In the genomic region with DNA sequence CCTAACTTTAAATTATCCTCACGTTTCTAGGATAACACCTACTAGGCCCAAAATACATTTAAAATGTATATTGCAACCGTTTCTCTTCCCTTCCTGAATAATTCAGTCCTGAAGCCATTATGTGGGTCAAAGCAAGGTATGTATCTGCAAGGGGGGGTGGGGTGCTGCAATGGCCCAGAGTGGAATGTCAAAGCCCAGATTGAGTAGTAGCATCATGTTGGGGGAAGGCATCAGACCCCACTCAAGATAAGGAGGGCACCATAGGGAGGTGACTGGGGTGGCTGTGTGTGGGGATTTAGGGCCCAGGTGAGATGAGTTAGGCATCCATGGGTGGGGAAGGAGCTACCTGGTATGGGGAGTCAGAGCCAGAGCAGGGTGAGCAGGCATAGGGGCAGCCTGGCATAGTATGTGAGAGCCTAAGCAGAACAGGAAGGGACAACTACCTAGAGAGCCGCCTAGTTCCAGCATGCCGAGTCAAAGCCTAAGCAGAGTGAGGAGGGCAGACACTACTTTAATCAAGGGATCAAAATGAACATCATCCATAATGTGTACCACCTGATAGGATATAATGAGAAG, we compare ENCODE assay signal across 14 cellular contexts. TPM values are rescaled to one million over a fixed set of nuclear protein-coding genes. Genes with fewer than 3 reads are reported as not detected.
A peak's percentile ranks its signal among the peaks of the same experiment; 100 is the strongest.
DNase-seq lines count a peak whose midpoint lies in the region; ATAC-seq, FAIRE-seq and TF ChIP-seq lines count a peak whose summit lies in the region.
"Had no signal": no experiment of that assay in that cellular context is flagged by ENCODE, and none has a peak within 500 bp of the region (broad histone marks: within the 10 kb centered on the region; RNA-seq: fewer than 3 reads in every experiment).

No MANE protein-coding gene starts in this region.

- SMC1A ChIA-PET in GM12878 (lab: Charles Lee; ENCODE audit: uncharacterized antibody, unreplicated experiment) = interaction anchor here (0.9 kb wide), 1 partner anchor 13 kb away, joined by 5 read pairs; no protein-coding TSS in a partner anchor

- no peaks in the 10 kb centered on the region for H3K27me3 Mint-ChIP-seq in CD14-positive monocyte (ENCODE audit: low read depth in 3 of 3)
- no peaks in the 10 kb centered on the region for H3K27me3 Mint-ChIP-seq in CD4-positive, alpha-beta T cell
- no peaks in the 10 kb centered on the region for H3K27me3 Mint-ChIP-seq in naive thymus-derived CD4-positive, alpha-beta T cell

- no TSS peak for BruUV-seq in GM12878 (replicated peaks; lab: Mats Ljungman, UMichigan)

- TF ChIP-seq CTCF in CD14-positive monocyte (IDR thresholded peaks at IDR 0.05) (no peak), GM12878 (IDR thresholded peaks at IDR 0.05 in 2 of 3, conservative IDR thresholded peaks at IDR 0.05 in 1 of 3; ENCODE audit: control insufficient read depth in 2 of 3, extremely low read depth in 1 of 3, insufficient read depth in 1 of 3, low read depth in 3 of 3, low read length in 3 of 3) (no peak), tibial nerve (IDR thresholded peaks at IDR 0.05) (no peak), WERI-Rb-1 (IDR thresholded peaks at IDR 0.05; ENCODE audit: low read depth, low read length) (no peak)
- no peak for TF ChIP-seq CTCF in CD4-positive, alpha-beta T cell (IDR thresholded peaks at IDR 0.05)

- POLR2A ChIA-PET in CD4-positive, alpha-beta T cell (lab: Charles Lee) = no interaction called here
- POLR2A ChIA-PET in GM12878 (lab: Charles Lee) = interaction anchor here (0.7 kb wide), 1 partner anchor 488 kb away, joined by 6 read pairs; no protein-coding TSS in a partner anchor
- POLR2A ChIA-PET in naive thymus-derived CD4-positive, alpha-beta T cell (lab: Charles Lee) = no interaction called here

- H3K4me3 Mint-ChIP-seq in CD14-positive monocyte = peak overlapping the region in 1 of 2 donors; percentile 40
- peak overlapping the region; percentile 35 for H3K4me3 Mint-ChIP-seq in CD4-positive, alpha-beta T cell
- H3K4me3 Mint-ChIP-seq in naive thymus-derived CD4-positive, alpha-beta T cell = peak overlapping the region in 3 of 10 donors; percentile 3 to 21 (median 8)

- TF ChIP-seq RAD21 in GM12878 (IDR thresholded peaks at IDR 0.05; ENCODE audit: insufficient read depth, low read depth, low read length) = no peak

- H3K4me3 ChIP-seq in GM12878 (no peak overlapping the region), tibial nerve (no peak overlapping the region), WERI-Rb-1 (ENCODE audit: low read depth, low read length) (no peak overlapping the region)
- H3K4me3 ChIP-seq in naive thymus-derived CD4-positive, alpha-beta T cell (ENCODE audit: low read length) = no peak overlapping the region
- H3K4me3 ChIP-seq: BLaER1 treated with 17β-estradiol and CSF1 and Interleukin-3, amounts not matched to agents 10 nM and 100 nM; GM23248 had no signal

- peak overlapping the region in 5 of 7 donors; percentile 4 to 68 (median 38) for H3K27ac Mint-ChIP-seq in CD14-positive monocyte
- H3K27ac Mint-ChIP-seq in CD4-positive, alpha-beta T cell = peak overlapping the region; percentile 34
- H3K27ac Mint-ChIP-seq in naive thymus-derived CD4-positive, alpha-beta T cell = peak overlapping the region in 2 of 9 donors; percentile 38

- H3K4me1 Mint-ChIP-seq in CD14-positive monocyte = peaks cover 19% of the 10 kb centered on the region
- H3K4me1 Mint-ChIP-seq in CD4-positive, alpha-beta T cell (ENCODE audit: low read depth) = peaks cover 80% of the 10 kb centered on the region
- peaks cover 44 to 94% (median 86%) of the 10 kb centered on the region in 7 donors for H3K4me1 Mint-ChIP-seq in naive thymus-derived CD4-positive, alpha-beta T cell

- no peak overlapping the region for H3K4me2 ChIP-seq in GM12878 (ENCODE audit: control insufficient read depth, insufficient read depth)
- H3K4me2 ChIP-seq: BLaER1 treated with 17β-estradiol and CSF1 and Interleukin-3, amounts not matched to agents 10 nM and 100 nM had no signal

- peaks cover 14 to 19% of the 10 kb centered on the region in 2 donors for H3K36me3 Mint-ChIP-seq in CD14-positive monocyte
- H3K36me3 Mint-ChIP-seq in CD4-positive, alpha-beta T cell (ENCODE audit: low read depth) = peaks cover 35% of the 10 kb centered on the region
- peaks cover 0 to 29% (median 10%) of the 10 kb centered on the region in 5 donors for H3K36me3 Mint-ChIP-seq in naive thymus-derived CD4-positive, alpha-beta T cell

- RAD21 ChIA-PET in GM12878 (lab: Charles Lee; ENCODE audit: unreplicated experiment) = no interaction called here

- H3K36me3 ChIP-seq in GM12878 (ENCODE audit: control insufficient read depth in 2 of 2, insufficient read depth in 2 of 2, low read length in 1 of 2) = peaks cover 10 to 12% of the 10 kb centered on the region in 2 experiments
- H3K36me3 ChIP-seq in naive thymus-derived CD4-positive, alpha-beta T cell (ENCODE audit: control insufficient read depth in 2 of 3, insufficient read depth in 3 of 3, low read length in 3 of 3) = peaks cover 0 to 4% (median 0%) of the 10 kb centered on the region in 3 experiments
- peaks cover 0 to 10% (median 0%) of the 10 kb centered on the region in 3 donors for H3K36me3 ChIP-seq in tibial nerve
- H3K36me3 ChIP-seq in WERI-Rb-1 = peaks cover 7% of the 10 kb centered on the region; the same call in 1 of the 2 replicates

- TF ChIP-seq POLR2A in GM12878 (IDR thresholded peaks at IDR 0.05; ENCODE audit: low read depth, low read length) (no peak), tibial nerve (IDR thresholded peaks at IDR 0.05) (no peak)

- no peaks in the 10 kb centered on the region for H3K9me3 ChIP-seq in CD4-positive, alpha-beta T cell (ENCODE audit: control insufficient read depth, low read length)
- H3K9me3 ChIP-seq in GM12878 (replicated peaks; ENCODE audit: control insufficient read depth, insufficient read depth, low read length) (no peaks in the 10 kb centered on the region; the same call in 2 of the 3 replicates), tibial nerve (no peaks in the 10 kb centered on the region), WERI-Rb-1 (ENCODE audit: severe bottlenecking) (no peaks in the 10 kb centered on the region)
- no peaks in the 10 kb centered on the region for H3K9me3 ChIP-seq in naive thymus-derived CD4-positive, alpha-beta T cell (ENCODE audit: control insufficient read depth in 2 of 3, low read length in 3 of 3)
- H3K9me3 ChIP-seq: BLaER1 treated with 17β-estradiol and CSF1 and Interleukin-3, amounts not matched to agents 10 nM and 100 nM had no signal

- H3K79me2 ChIP-seq in GM12878 (ENCODE audit: control insufficient read depth, insufficient read depth, low read length) = peaks cover 95% of the 10 kb centered on the region

- in situ Hi-C loops in GM12878 (cut with MboI) = no loop called here

- H4K20me1 ChIP-seq in GM12878 (ENCODE audit: control insufficient read depth, insufficient read depth) = no peaks in the 10 kb centered on the region

- H3K4me1 ChIP-seq in GM12878 (ENCODE audit: control insufficient read depth, insufficient read depth, low read length) (peaks cover 12% of the 10 kb centered on the region), tibial nerve (peaks cover 0 to 29% (median 0%) of the 10 kb centered on the region in 4 donors)
- H3K4me1 ChIP-seq in naive thymus-derived CD4-positive, alpha-beta T cell (ENCODE audit: control insufficient read depth in 2 of 2, insufficient read depth in 2 of 2, low read length in 2 of 2) = peaks cover 0 to 12% of the 10 kb centered on the region in 2 donors
- H3K4me1 ChIP-seq: BLaER1 treated with 17β-estradiol and CSF1 and Interleukin-3, amounts not matched to agents 10 nM and 100 nM had no signal

- no peak overlapping the region for H3K27ac ChIP-seq in CD4-positive, alpha-beta T cell (ENCODE audit: low read depth, low read length)
- H3K27ac ChIP-seq in GM12878 (ENCODE audit: control insufficient read depth, insufficient read depth) = no peak overlapping the region
- H3K27ac ChIP-seq in naive thymus-derived CD4-positive, alpha-beta T cell (ENCODE audit: low read depth, low read length) = no peak overlapping the region
- no peak overlapping the region for H3K27ac ChIP-seq in tibial nerve
- H3K27ac ChIP-seq in WERI-Rb-1 = no peak overlapping the region
- H3K27ac ChIP-seq: BLaER1 treated with 17β-estradiol and CSF1 and Interleukin-3, amounts not matched to agents 10 nM and 100 nM; GM23248 had no signal

- no peak overlapping the region for H2AFZ ChIP-seq in GM12878 (ENCODE audit: control insufficient read depth, low read depth, low read length)
- H2AFZ ChIP-seq: GM23248 had no signal

- no peak for FAIRE-seq in GM12878 (lab: Jason Lieb, UNC)

- ATAC-seq in CD4-positive, alpha-beta T cell (ENCODE audit: poor library complexity) = no peak
- ATAC-seq in GM12878 = peak; percentile 15; the same call in 1 of the 3 replicates
- ATAC-seq in naive thymus-derived CD4-positive, alpha-beta T cell = peak; percentile 32
- ATAC-seq: PC-3 had no signal

- no peak for DNase-seq in CD14-positive monocyte (ENCODE audit: low spot score)
- DNase-seq in CD4-positive, alpha-beta T cell = no peak
- DNase-seq in GM12878 (ENCODE audit: low read depth, low spot score) = no peak
- DNase-seq in naive thymus-derived CD4-positive, alpha-beta T cell = no peak
- DNase-seq in GM19240 (ENCODE audit: insufficient read length, low spot score) = no peak
- no peak for DNase-seq in tibial nerve (ENCODE audit: low spot score in 2 of 2)
- DNase-seq in WERI-Rb-1 = no peak
- DNase-seq: COR-L47, GM23248, KG1, NCI-H1105, NCI-H1694 treated with DMSO at 0.1 percent for 48 hours, PC-3 had no signal

- CTCF ChIA-PET in CD4-positive, alpha-beta T cell (lab: Charles Lee) = interaction anchor here (0.7 kb wide), 1 partner anchor 64 kb away, joined by 4 read pairs; no protein-coding TSS in a partner anchor
- CTCF ChIA-PET in GM12878 (lab: Yijun Ruan, JAX) = no interaction called here
- CTCF ChIA-PET in naive thymus-derived CD4-positive, alpha-beta T cell (lab: Charles Lee) = no interaction called here

- intact Hi-C loops in CD14-positive monocyte (cut with micrococcal nuclease) = no loop called here
- intact Hi-C loops in CD4-positive, alpha-beta T cell (cut with DNase I, micrococcal nuclease) = loop anchor here in 1 of 2 experiments (5.0 kb wide), 1 partner anchor 46 kb away; a partner anchor contains a TSS
- intact Hi-C loops in GM12878 (cut with micrococcal nuclease; ENCODE audit: unreplicated experiment) = no loop called here
- intact Hi-C loops in naive thymus-derived CD4-positive, alpha-beta T cell (cut with micrococcal nuclease) = loop anchor here in 1 of 2 donors (2.0 kb wide), 1 partner anchor 13 kb away; no protein-coding TSS in a partner anchor

- no peaks in the 10 kb centered on the region for H3K9me3 Mint-ChIP-seq in CD14-positive monocyte
- no peaks in the 10 kb centered on the region for H3K9me3 Mint-ChIP-seq in CD4-positive, alpha-beta T cell
- H3K9me3 Mint-ChIP-seq in naive thymus-derived CD4-positive, alpha-beta T cell = no peaks in the 10 kb centered on the region

- WGBS in GM12878 (ENCODE audit: insufficient coverage, insufficient replicate concordance, low lambda C conversion rate, missing lambda C conversion rate) = 79% methylated on average over 4 of the region's 4 CpGs
- WGBS in tibial nerve, 2 donors = 88 to 90% methylated on average over 4 of the region's 4 CpGs

- no peak for TF ChIP-seq EP300 in GM12878 (IDR thresholded peaks at IDR 0.05; ENCODE audit: borderline replicate concordance in 1 of 2, control insufficient read depth in 1 of 2, low read depth in 2 of 2, low read length in 2 of 2)
- TF ChIP-seq EP300 in tibial nerve (IDR thresholded peaks at IDR 0.05) = no peak

- no peak overlapping the region for H3K9ac ChIP-seq in GM12878 (ENCODE audit: control insufficient read depth, insufficient read depth, low read length)
- H3K9ac ChIP-seq: BLaER1 treated with 17β-estradiol and CSF1 and Interleukin-3, amounts not matched to agents 10 nM and 100 nM; GM23248 had no signal

- H3K27me3 ChIP-seq in CD4-positive, alpha-beta T cell (ENCODE audit: control insufficient read depth, insufficient read depth, low read length) = no peaks in the 10 kb centered on the region
- no peaks in the 10 kb centered on the region for H3K27me3 ChIP-seq in GM12878 (replicated peaks in 1 of 2; ENCODE audit: control insufficient read depth in 2 of 2, insufficient read depth in 2 of 2, low read length in 1 of 2)
- no peaks in the 10 kb centered on the region for H3K27me3 ChIP-seq in naive thymus-derived CD4-positive, alpha-beta T cell (ENCODE audit: control insufficient read depth in 2 of 2, insufficient read depth in 2 of 2, low read length in 2 of 2)
- H3K27me3 ChIP-seq in tibial nerve = no peaks in the 10 kb centered on the region
- no peaks in the 10 kb centered on the region for H3K27me3 ChIP-seq in WERI-Rb-1 (ENCODE audit: insufficient read depth, low read depth, severe bottlenecking)
- H3K27me3 ChIP-seq: BLaER1 treated with 17β-estradiol and CSF1 and Interleukin-3, amounts not matched to agents 10 nM and 100 nM had no signal

RNA-seq across cellular contexts. Expression of a gene that starts 48.2 kb away (rescaled TPM):
- polyA plus RNA-seq in CD14-positive monocyte = 1 to 10 TPM; 4.8 to 7.6 TPM
- 10 to 100 TPM; 81.5 to 82.5 TPM for total RNA-seq in CD4-positive, alpha-beta T cell
- 680 and 686 TPM in 2 replicates for total RNA-seq in GM12878 (2013; cell fraction: nucleolus; rRNA removed)
- 25.8 and 28.0 TPM in 2 replicates for total RNA-seq in GM12878 (2014; rRNA removed)
- 31.5 and 37.5 TPM in 2 replicates for total RNA-seq in GM12878 (2014; rRNA removed; fragmentation: Illumina TruSeq; extraction: Trizol)
- total RNA-seq in GM12878 (2021) = 31.1 and 33.9 TPM in 2 replicates
- polyA plus RNA-seq in GM12878 (2011; ENCODE audit: low read depth) = 12.6 TPM
- 57.6 and 100 TPM in 2 replicates for polyA plus RNA-seq in GM12878 (2011; rRNA removed)
- 17.6 and 19.9 TPM in 2 replicates for polyA plus RNA-seq in GM12878 (2011; cell fraction: cytosol; rRNA removed)
- polyA plus RNA-seq in GM12878 (2011; cell fraction: nucleus; rRNA removed) = 81.7 and 133 TPM in 2 replicates
- 23.8 and 26.1 TPM in 2 replicates for polyA plus RNA-seq in GM12878 (2012)
- polyA plus RNA-seq in GM12878 (2014; fragmentation: Illumina TruSeq; extraction: Trizol) = 31.3 and 43.0 TPM in 2 replicates
- polyA plus RNA-seq in GM12878 (2014; fragmentation: Nextera tagmentation; extraction: Ambion mirVana) = 10 to 100 TPM; 11.1 to 20.9 TPM
- 11.1 and 14.2 TPM in 2 replicates for polyA plus RNA-seq in GM12878 (2014; rRNA removed)
- polyA plus RNA-seq in GM12878 (2016; fragmentation: Nextera tagmentation; extraction: Ambion mirVana) = 10 to 100 TPM; 29.8 to 31.8 TPM
- polyA minus RNA-seq in GM12878 (2011; rRNA and poly(A)+ RNA removed) = 145 and 162 TPM in 2 replicates
- polyA minus RNA-seq in GM12878 (2011; cell fraction: cytosol; rRNA and poly(A)+ RNA removed) = 35.1 and 39.8 TPM in 2 replicates
- 245 and 377 TPM in 2 replicates for polyA minus RNA-seq in GM12878 (2011; cell fraction: nucleus; rRNA and poly(A)+ RNA removed)
- total RNA-seq in naive thymus-derived CD4-positive, alpha-beta T cell = 10 to 100 TPM; 62.4 to 87.5 (median 74.3) TPM
- polyA plus RNA-seq in naive thymus-derived CD4-positive, alpha-beta T cell = 10 to 100 TPM; 27.4 to 28.5 TPM
- 10 to 100 TPM; 35.5 to 48.3 (median 43.9) TPM for total RNA-seq in tibial nerve
